Comparison of ENCODE assay signal across 20 cellular contexts in genomic region chr9:124206391-124206790, GRCh38. TPM values are rescaled to one million over a fixed set of nuclear protein-coding genes. Genes with fewer than 3 reads are reported as not detected.
A peak's percentile ranks its signal among the peaks of the same experiment; 100 is the strongest.
DNase-seq lines count a peak whose midpoint lies in the region; ATAC-seq and TF ChIP-seq lines count a peak whose summit lies in the region.
"Had no signal": no experiment of that assay in that cellular context is flagged by ENCODE, and none has a peak within 500 bp of the region (broad histone marks: within the 10 kb centered on the region; RNA-seq: fewer than 3 reads in every experiment).

No MANE protein-coding gene starts in this region.

- TF ChIP-seq CTCF in OCI-LY7 (conservative IDR thresholded peaks at IDR 0.05; ENCODE audit: low read length): no peak
- no peak for TF ChIP-seq CTCF in MCF 10A (IDR thresholded peaks at IDR 0.05; ENCODE audit: unreplicated experiment)

- peak overlapping the region; percentile 97 for H3K27ac Mint-ChIP-seq in stimulated activated memory B cell treated with anti-CD40 and anti-IgM and Interleukin-4, amounts not matched to agents 10 μg/mL and 1 μg/mL and 100 μg/mL, for 72 hours
- H3K27ac Mint-ChIP-seq in MCF 10A (ENCODE audit: low read depth, unreplicated experiment): no peak overlapping the region
- H3K27ac Mint-ChIP-seq: activated T-cell treated with anti-CD3 and anti-CD28 coated beads, Interleukin-2, amount 50 U/mL, for 24 hours; type B pancreatic cell had no signal

- H3K79me2 ChIP-seq in OCI-LY7 (ENCODE audit: insufficient read depth, low read depth, low read length): no peaks in the 10 kb centered on the region

- POLR2A ChIA-PET in OCI-LY7 (lab: Charles Lee): interaction anchor here (2.8 kb wide), 1 partner anchor 11 kb away, joined by 8 read pairs; no protein-coding TSS in a partner anchor
- POLR2A ChIA-PET in MCF 10A (lab: Yijun Ruan, JAX): no interaction called here

- intact Hi-C loops in OCI-LY7 (cut with micrococcal nuclease; ENCODE audit: unreplicated experiment): no loop called here
- intact Hi-C loops in MCF 10A (cut with micrococcal nuclease): no loop called here

- no peaks in the 10 kb centered on the region for H3K9me2 ChIP-seq in OCI-LY7 (ENCODE audit: insufficient read depth, low read length)

- H3K4me2 ChIP-seq in OCI-LY7 (ENCODE audit: low read length): peak overlapping the region; percentile 67

- peak overlapping the region; percentile 37; the same call in 1 of the 2 replicates for H2AFZ ChIP-seq in OCI-LY7 (ENCODE audit: low read length)

- H4K20me1 ChIP-seq in OCI-LY7 (ENCODE audit: insufficient read depth, low read length): no peaks in the 10 kb centered on the region

- ATAC-seq in stimulated activated memory B cell treated with anti-CD40 and anti-IgM and Interleukin-4, amounts not matched to agents 10 μg/mL and 1 μg/mL and 100 μg/mL, for 72 hours: no peak
- no peak for ATAC-seq in GM21515 (IDR thresholded peaks at IDR 0.05; ENCODE audit: unreplicated experiment)
- ATAC-seq: HCT116 had no signal

- H3K9me3 ChIP-seq in OCI-LY7 (ENCODE audit: low read length): no peaks in the 10 kb centered on the region; the same call in 1 of the 2 replicates

- no peak overlapping the region for H3K4me3 Mint-ChIP-seq in stimulated activated memory B cell treated with anti-CD40 and anti-IgM and Interleukin-4, amounts not matched to agents 10 μg/mL and 1 μg/mL and 100 μg/mL, for 72 hours
- H3K4me3 Mint-ChIP-seq in MCF 10A (ENCODE audit: unreplicated experiment): no peak overlapping the region
- H3K4me3 Mint-ChIP-seq: activated T-cell treated with anti-CD3 and anti-CD28 coated beads, Interleukin-2, amount 50 U/mL, for 24 hours; type B pancreatic cell had no signal

- H3K27me3 Mint-ChIP-seq in stimulated activated memory B cell treated with anti-CD40 and anti-IgM and Interleukin-4, amounts not matched to agents 10 μg/mL and 1 μg/mL and 100 μg/mL, for 72 hours: no peaks in the 10 kb centered on the region
- peaks cover 62% of the 10 kb centered on the region for H3K27me3 Mint-ChIP-seq in MCF 10A (ENCODE audit: insufficient read depth, unreplicated experiment)
- H3K27me3 Mint-ChIP-seq: activated T-cell treated with anti-CD3 and anti-CD28 coated beads, Interleukin-2, amount 50 U/mL, for 24 hours; CD8-positive, alpha-beta memory T cell had no signal

- H3K4me1 Mint-ChIP-seq in stimulated activated memory B cell treated with anti-CD40 and anti-IgM and Interleukin-4, amounts not matched to agents 10 μg/mL and 1 μg/mL and 100 μg/mL, for 72 hours: peaks cover 88% of the 10 kb centered on the region
- H3K4me1 Mint-ChIP-seq in MCF 10A (ENCODE audit: insufficient read depth, unreplicated experiment): no peaks in the 10 kb centered on the region

- peak; percentile 49 for DNase-seq in NCI-H748 (lab: John Stamatoyannopoulos, UW; ENCODE audit: unreplicated experiment)
- no peak for DNase-seq in NCI-H748 treated with DMSO at 0.1 percent for 48 hours (lab: John Stamatoyannopoulos, UW)
- peak; percentile 92 for DNase-seq in NCI-H2029 (lab: John Stamatoyannopoulos, UW)
- peak; percentile 82 for DNase-seq in OCI-LY7 (ENCODE audit: low spot score)
- DNase-seq in activated effector memory CD4-positive, alpha-beta T cell treated with Interleukin-2 at 50 U/mL for 16 hours: no peak
- no peak for DNase-seq in MCF 10A (ENCODE audit: unreplicated experiment)
- DNase-seq: activated CD4-positive, alpha-beta T cell treated with anti-CD3 and anti-CD28 coated beads for 4 hours; activated T-cell treated with anti-CD3 and anti-CD28 coated beads, Interleukin-2, amount 50 U/mL, for 24 hours; CD8-positive, alpha-beta memory T cell; central memory CD4-positive, alpha-beta T cell; hypothalamus; IMR-90; NCI-H1930; stimulated activated naive CD4-positive, alpha-beta T cell treated with Interleukin-2 at 50 U/mL for 16 hours; T1000 had no signal

- peak overlapping the region; percentile 62 for H3K27ac ChIP-seq in OCI-LY7 (ENCODE audit: low read depth, low read length, poor library complexity, severe bottlenecking)
- H3K27ac ChIP-seq: skin epidermis had no signal

- no peaks in the 10 kb centered on the region for H3K36me3 ChIP-seq in OCI-LY7 (ENCODE audit: insufficient read depth, low read length)

- CTCF ChIA-PET in OCI-LY7 (lab: Charles Lee; ENCODE audit: unreplicated experiment) (interaction anchor here (1.2 kb wide), 1 partner anchor 9 kb away, joined by 4 read pairs; no protein-coding TSS in a partner anchor), MCF 10A (lab: Yijun Ruan, JAX) (no interaction called here)

- no peaks in the 10 kb centered on the region for H3K36me3 Mint-ChIP-seq in stimulated activated memory B cell treated with anti-CD40 and anti-IgM and Interleukin-4, amounts not matched to agents 10 μg/mL and 1 μg/mL and 100 μg/mL, for 72 hours
- no peaks in the 10 kb centered on the region for H3K36me3 Mint-ChIP-seq in MCF 10A (ENCODE audit: insufficient read depth, unreplicated experiment)
- H3K36me3 Mint-ChIP-seq: CD8-positive, alpha-beta memory T cell; type B pancreatic cell had no signal

- BruUV-seq in OCI-LY7 (replicated peaks; lab: Mats Ljungman, UMichigan) (no TSS peak), MCF 10A (replicated peaks; lab: Mats Ljungman, UMichigan) (no TSS peak)

- peak overlapping the region; percentile 28 for H3K4me3 ChIP-seq in OCI-LY7 (ENCODE audit: low read depth, low read length, poor library complexity, severe bottlenecking)
- H3K4me3 ChIP-seq: skin epidermis had no signal

- peaks cover 94% of the 10 kb centered on the region for H3K4me1 ChIP-seq in OCI-LY7 (ENCODE audit: insufficient read depth, low read length, poor library complexity, severe bottlenecking)

- H3K9me3 Mint-ChIP-seq in stimulated activated memory B cell treated with anti-CD40 and anti-IgM and Interleukin-4, amounts not matched to agents 10 μg/mL and 1 μg/mL and 100 μg/mL, for 72 hours: no peaks in the 10 kb centered on the region
- no peaks in the 10 kb centered on the region for H3K9me3 Mint-ChIP-seq in MCF 10A (ENCODE audit: unreplicated experiment)
- H3K9me3 Mint-ChIP-seq: activated T-cell treated with anti-CD3 and anti-CD28 coated beads, Interleukin-2, amount 50 U/mL, for 24 hours; CD8-positive, alpha-beta memory T cell had no signal

RNA-seq across cellular contexts. Expression of gene NEK6, which starts 51.4 kb away (rescaled TPM):
- total RNA-seq in OCI-LY7 (2014; rRNA removed; shearing (Covaris generic)): 4.4 and 5.6 TPM in 2 replicates
- 12.1 and 16.4 TPM in 2 replicates for total RNA-seq in OCI-LY7 (2022)
- total RNA-seq in MCF 10A (2022): 25.1 and 27.5 TPM in 2 replicates

Comparison
In these comparisons a context has a peak if more than half of its experiments do, and no peak if none do; other contexts are left out.
1. DNase-seq: peak in NCI-H748 (single experiment), NCI-H2029 (single experiment) and OCI-LY7 (single experiment); none in NCI-H748 treated with DMSO at 0.1 percent for 48 hours (single experiment), activated effector memory CD4-positive, alpha-beta T cell treated with Interleukin-2 at 50 U/mL for 16 hours (single experiment) and MCF 10A (single experiment).